In the genomic region with DNA sequence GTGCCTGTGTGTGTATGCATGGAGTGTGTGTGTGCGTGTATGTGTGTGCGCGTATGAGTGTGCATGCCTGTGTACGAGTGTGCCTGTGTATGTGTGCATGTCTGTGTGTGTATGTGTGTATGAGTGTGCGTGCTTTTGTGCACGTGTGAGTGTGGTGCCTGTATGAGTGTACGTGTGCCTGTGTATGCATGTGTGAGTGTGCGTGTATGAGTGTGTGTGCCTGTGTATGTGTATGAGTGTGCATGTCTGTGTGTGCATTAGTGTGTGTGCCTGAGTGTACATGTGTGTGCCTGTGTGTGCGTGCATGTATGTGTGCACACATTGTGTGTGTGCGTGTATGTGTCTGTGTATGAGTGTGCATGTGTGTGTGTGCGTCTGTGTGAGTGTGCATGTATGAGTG, we compare ENCODE assay signal across 35 cellular contexts. TPM values are rescaled to one million over a fixed set of nuclear protein-coding genes. Genes with fewer than 3 reads are reported as not detected.
"Had no signal": no experiment of that assay in that cellular context is flagged by ENCODE, and none has a peak within 500 bp of the region (broad histone marks: within the 10 kb centered on the region; RNA-seq: fewer than 3 reads in every experiment).

No MANE protein-coding gene starts in this region.

- DNase-seq: activated CD4-positive, alpha-beta memory T cell treated with anti-CD3 and anti-CD28 coated beads for 36 hours; activated CD4-positive, alpha-beta T cell treated with anti-CD3 and anti-CD28 coated beads, Interleukin-2, amount 10 ng/mL, durations not matched to agents 24 days and 14 days; activated CD4-positive, CD25-positive, alpha-beta regulatory T cell treated with anti-CD3 and anti-CD28 coated beads, Interleukin-2, amount 50 U/mL, for 72 hours; activated CD8-positive, alpha-beta memory T cell treated with anti-CD3 and anti-CD28 coated beads, Interleukin-2, amount 50 U/mL, for 4 hours; activated gamma-delta T cell; activated naive CD4-positive, alpha-beta T cell treated with anti-CD3 and anti-CD28 coated beads, Interleukin-2, amount 50 U/mL, for 16 hours; activated T-cell treated with anti-CD3 and anti-CD28 coated beads, Interleukin-2, amount 50 U/mL, for 1 hour; amniotic stem cell; central memory CD4-positive, alpha-beta T cell; effector CD4-positive, alpha-beta T cell; foreskin keratinocyte; kidney glomerular epithelial cell; ovary; sigmoid colon; stimulated activated CD4-positive, alpha-beta T cell treated with anti-CD3 and anti-CD28 coated beads, Interleukin-1b, Interleukin-23, amount 100 ng/mL, for 48 hours; stimulated activated CD4-positive, alpha-beta T cell treated with anti-CD3 and anti-CD28 coated beads, Interleukin-4, amount 100 ng/mL, for 4 hours; stimulated activated CD8-positive, alpha-beta memory T cell treated with anti-CD3 and anti-CD28 coated beads, Interleukin-4, amount 100 ng/mL, for 48 hours; stimulated activated naive CD8-positive, alpha-beta T cell treated with anti-CD3 and anti-CD28 coated beads, Interleukin-15, amount 100 ng/mL, for 72 hours; substantia nigra; T-helper 17 cell; T1000; WERI-Rb-1 had no signal

- H3K4me2 ChIP-seq: smooth muscle cell had no signal

- H3K27me3 ChIP-seq: ovary had no signal

- H3K27ac ChIP-seq: esophagus muscularis mucosa, foreskin keratinocyte, left lung, ovary, sigmoid colon, upper lobe of left lung, WERI-Rb-1 had no signal

- H3K9me3 ChIP-seq: esophagus muscularis mucosa, heart right ventricle, left lung, mucosa of descending colon, ovary, sigmoid colon, upper lobe of left lung had no signal

- H3K4me3 ChIP-seq: esophagus muscularis mucosa, heart right ventricle, left lung, lung, mucosa of descending colon, ovary, sigmoid colon, smooth muscle cell, upper lobe of left lung had no signal

- ATAC-seq: foreskin keratinocyte; left lung; mucosa of descending colon; stimulated activated memory B cell treated with anti-CD40 and anti-IgM and Interleukin-4, amounts not matched to agents 10 μg/mL and 1 μg/mL and 100 μg/mL, for 72 hours; stimulated activated naive CD8-positive, alpha-beta T cell treated with anti-CD3 and anti-CD28 coated beads, Interleukin-15, amount 100 ng/mL, for 72 hours; T-helper 17 cell had no signal

- H3K4me1 ChIP-seq: foreskin keratinocyte, left lung had no signal

- H3K36me3 ChIP-seq: esophagus muscularis mucosa, heart right ventricle, left lung, ovary, sigmoid colon, upper lobe of left lung, WERI-Rb-1 had no signal

RNA-seq across cellular contexts. Expression of a gene that starts 5.7 kb away (rescaled TPM):
- total RNA-seq: activated CD4-positive, alpha-beta memory T cell treated with anti-CD3 and anti-CD28 coated beads for 36 hours; activated CD4-positive, alpha-beta T cell treated with anti-CD3 and anti-CD28 coated beads, Interleukin-2, amount 10 ng/mL, durations not matched to agents 24 days and 14 days; activated CD8-positive, alpha-beta memory T cell treated with anti-CD3 and anti-CD28 coated beads for 36 hours; activated T-helper 1 cell treated with anti-CD3 and anti-CD28 coated beads, Interleukin-12 subunit alpha, Interleukin-12 subunit beta, Interleukin-2, Interleukin-4 antibody, amounts not matched to agents 30 ng/mL and 10 ng/mL and 1 ng/mL, durations not matched to agents 14 hours and 24 hours and 36 hours; glomerular endothelial cell; mesenteric fat pad; progenitor cell of endocrine pancreas; smooth muscle cell; T-helper 17 cell had no signal
- polyA plus RNA-seq: smooth muscle cell had no signal

RNA-seq across cellular contexts. Expression of a gene that starts 27.0 kb away (rescaled TPM):
- total RNA-seq: activated CD4-positive, alpha-beta memory T cell treated with anti-CD3 and anti-CD28 coated beads for 36 hours; activated CD4-positive, alpha-beta T cell treated with anti-CD3 and anti-CD28 coated beads, Interleukin-2, amount 10 ng/mL, durations not matched to agents 24 days and 14 days; activated CD8-positive, alpha-beta memory T cell treated with anti-CD3 and anti-CD28 coated beads for 36 hours; activated T-helper 1 cell treated with anti-CD3 and anti-CD28 coated beads, Interleukin-12 subunit alpha, Interleukin-12 subunit beta, Interleukin-2, Interleukin-4 antibody, amounts not matched to agents 30 ng/mL and 10 ng/mL and 1 ng/mL, durations not matched to agents 14 hours and 24 hours and 36 hours; foreskin keratinocyte; mesenteric fat pad; T-helper 17 cell had no signal
- polyA plus RNA-seq: foreskin keratinocyte, smooth muscle cell had no signal
